ENCODE assay signal across 8 cellular contexts in the genomic region with DNA sequence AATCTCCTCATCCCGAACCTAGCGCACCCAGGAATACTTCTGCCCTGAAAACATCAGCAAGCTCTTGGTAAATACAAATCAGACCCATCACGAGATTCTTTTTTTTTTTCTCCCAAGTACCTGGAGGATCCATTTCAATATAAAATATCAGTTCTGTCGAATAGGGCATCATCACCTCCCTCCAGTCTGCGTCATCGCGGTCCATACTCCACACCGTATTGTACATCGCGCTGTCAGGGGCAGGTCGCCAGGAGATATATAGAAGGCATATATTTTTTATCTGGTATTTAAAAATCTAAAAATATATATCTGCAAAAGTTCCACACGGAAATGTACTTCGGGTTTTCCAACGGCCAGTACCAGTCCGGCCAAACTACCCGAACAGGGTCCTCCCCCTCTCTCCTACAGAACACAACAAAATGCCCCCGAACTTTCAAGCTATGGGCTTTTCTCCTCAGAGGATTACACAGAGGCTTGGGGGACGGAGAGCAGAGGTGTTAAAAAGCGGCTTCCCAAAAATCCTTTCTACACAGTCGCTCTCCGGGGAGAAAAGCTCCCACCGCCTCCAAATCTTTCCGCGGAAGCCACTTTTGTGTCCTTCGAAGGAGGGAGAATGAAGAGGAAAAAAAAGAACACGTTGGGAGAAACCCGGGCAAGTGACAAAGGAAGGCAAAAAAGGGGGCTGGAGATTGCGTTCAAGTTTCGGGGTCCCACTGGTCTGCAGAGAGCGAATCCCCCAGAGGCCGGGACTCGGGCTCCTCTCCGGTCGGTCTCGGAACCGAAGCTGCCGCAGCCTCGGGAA.
DNase-seq lines count a peak whose midpoint lies in the region; ATAC-seq and TF ChIP-seq lines count a peak whose summit lies in the region.

No MANE protein-coding gene starts in this region.

- H3K4me1 ChIP-seq in neuron (ENCODE audit: insufficient read depth, low read length): peaks cover 39% of the 10 kb centered on the region

- DNase-seq in GM20000 (ENCODE audit: low spot score) (peak; percentile 20), NCI-H510A treated with DMSO at 0.1 percent for 48 hours (lab: John Stamatoyannopoulos, UW) (peak; percentile 70), activated T-cell treated with anti-CD3 and anti-CD28 coated beads for 1 hour (ENCODE audit: low read depth) (peak; percentile 3), fibroblast of peridontal ligament (ENCODE audit: extremely low read depth) (peak; percentile 31)
- DNase-seq in effector CD4-positive, alpha-beta T cell: no peak

- no peak for TF ChIP-seq POLR2A in GM18505 (IDR thresholded peaks at IDR 0.05; ENCODE audit: borderline replicate concordance, extremely low read depth, insufficient read depth, insufficient read length)

- no peak overlapping the region for H2AFZ ChIP-seq in neuron (ENCODE audit: low read depth, low read length)

- H3K4me3 ChIP-seq in neuron (ENCODE audit: low read length): peak overlapping the region; percentile 86

- peaks cover 14% of the 10 kb centered on the region for H3K36me3 ChIP-seq in neuron (ENCODE audit: insufficient read depth, low read length)

- no peaks in the 10 kb centered on the region for H3K27me3 ChIP-seq in neuron (ENCODE audit: insufficient read depth, low read length)

- no peak for ATAC-seq in GM18505 (IDR thresholded peaks at IDR 0.05; ENCODE audit: unreplicated experiment)
- ATAC-seq in GM19467 (IDR thresholded peaks at IDR 0.05; ENCODE audit: unreplicated experiment): no peak

- no peaks in the 10 kb centered on the region for H3K9me3 ChIP-seq in neuron (ENCODE audit: low read length)

- TF ChIP-seq CTCF in GM20000 (IDR thresholded peaks at IDR 0.05; ENCODE audit: extremely low read depth, missing control alignments): no peak
